ENCODE assay signal across 10 cellular contexts in the genomic region with DNA sequence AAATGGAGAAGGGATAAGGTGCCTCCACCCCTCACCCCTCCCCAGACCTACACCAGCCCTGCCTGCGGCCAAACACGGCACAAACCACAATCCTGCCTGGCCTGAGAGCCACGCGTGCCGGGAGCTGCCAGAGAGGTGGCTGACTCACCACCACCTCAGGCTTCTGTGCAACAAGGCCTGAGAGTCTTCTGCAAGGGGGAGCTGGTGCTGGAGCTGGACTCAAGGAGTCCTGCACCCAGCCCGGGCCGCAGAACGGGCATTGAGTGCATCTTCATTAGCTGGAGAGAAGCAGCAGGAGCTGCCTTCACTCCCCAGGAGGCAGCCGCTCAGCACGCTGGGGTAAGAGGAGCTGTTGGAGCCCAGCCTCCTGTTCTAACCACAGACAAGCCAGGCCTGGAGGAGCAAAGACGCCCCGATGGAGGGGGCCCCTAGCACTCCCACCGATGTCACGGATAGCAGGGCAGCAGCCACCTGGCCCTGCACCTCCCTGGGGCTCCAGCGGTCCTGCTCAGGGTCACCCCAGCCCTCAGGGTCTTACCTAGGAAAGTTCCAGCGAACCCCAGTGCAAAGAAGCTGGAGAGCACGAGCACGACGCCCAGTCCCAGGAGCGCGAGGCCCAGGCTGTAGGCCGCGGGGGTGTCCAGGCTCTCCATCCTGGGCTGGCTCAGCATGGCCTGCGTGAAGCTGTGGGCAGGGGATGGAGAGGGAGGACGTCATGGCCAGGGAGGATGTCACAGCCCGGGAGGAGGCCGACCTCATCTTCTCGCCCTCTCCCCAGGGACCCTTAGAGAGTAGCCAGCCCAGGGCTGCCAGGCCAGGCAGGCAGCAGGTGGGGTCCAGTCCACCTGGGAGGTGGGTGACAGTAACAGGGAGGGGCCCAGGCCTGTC. TPM values are rescaled to one million over a fixed set of nuclear protein-coding genes. Genes with fewer than 3 reads are reported as not detected.
A peak's percentile ranks its signal among the peaks of the same experiment; 100 is the strongest.
DNase-seq lines count a peak whose midpoint lies in the region; ATAC-seq and TF ChIP-seq lines count a peak whose summit lies in the region.
"Had no signal": no experiment of that assay in that cellular context is flagged by ENCODE, and none has a peak within 500 bp of the region (broad histone marks: within the 10 kb centered on the region; RNA-seq: fewer than 3 reads in every experiment).

No MANE protein-coding gene starts in this region.

- DNase-seq in MG63 (peak; percentile 96), breast epithelium (ENCODE audit: low spot score in 2 of 2) (peak; percentile 73 to 82), mesenchymal stem cell (peak; percentile 91), NCI-H2171 (lab: John Stamatoyannopoulos, UW) (no peak), NCI-H82 treated with DMSO at 0.1 percent for 48 hours (lab: John Stamatoyannopoulos, UW; ENCODE audit: unreplicated experiment) (no peak), NCI-H1417 treated with DMSO at 0.1 percent for 48 hours (lab: John Stamatoyannopoulos, UW) (no peak)
- DNase-seq: naive B cell, RPMI8226 had no signal

- no peak overlapping the region for H3K14ac ChIP-seq in mesenchymal stem cell (ENCODE audit: low read length in 2 of 2)

- ATAC-seq in HG02678 (IDR thresholded peaks at IDR 0.05; ENCODE audit: unreplicated experiment), result no peak

- no peak overlapping the region for H2AK5ac ChIP-seq in mesenchymal stem cell (ENCODE audit: low read length, severe bottlenecking)

- H3K18ac ChIP-seq in mesenchymal stem cell (ENCODE audit: low read depth in 1 of 2, low read length in 2 of 2), result no peak overlapping the region

- no peak overlapping the region for H2BK15ac ChIP-seq in mesenchymal stem cell (ENCODE audit: low read depth, poor library complexity, severe bottlenecking)

- H2BK12ac ChIP-seq in mesenchymal stem cell (ENCODE audit: low read length in 2 of 2), result no peak overlapping the region

- TF ChIP-seq CTCF in breast epithelium (IDR thresholded peaks at IDR 0.05), result no peak

- H4K8ac ChIP-seq in mesenchymal stem cell (ENCODE audit: low read length), result no peak overlapping the region

- no peaks in the 10 kb centered on the region for H3K79me1 ChIP-seq in mesenchymal stem cell (replicated peaks; ENCODE audit: low read length, poor library complexity, severe bottlenecking)

- H3K4me2 ChIP-seq in BLaER1, result peak overlapping the region; percentile 81
- H3K4me2 ChIP-seq in mesenchymal stem cell (ENCODE audit: low read length, poor library complexity, severe bottlenecking), result no peak overlapping the region

- H3K27me3 ChIP-seq in BLaER1, result no peaks in the 10 kb centered on the region
- H3K27me3 ChIP-seq in MG63, result no peaks in the 10 kb centered on the region
- H3K27me3 ChIP-seq in breast epithelium, result no peaks in the 10 kb centered on the region
- H3K27me3 ChIP-seq in mesenchymal stem cell (ENCODE audit: control insufficient read depth in 1 of 2, insufficient read depth in 1 of 2, low read length in 2 of 2), result peaks cover 0 to 21% of the 10 kb centered on the region in 2 experiments

- no peak overlapping the region for H2BK5ac ChIP-seq in mesenchymal stem cell (ENCODE audit: low read depth, low read length, poor library complexity, severe bottlenecking)

- H3K4ac ChIP-seq in mesenchymal stem cell (ENCODE audit: low read depth in 1 of 2, low read length in 2 of 2), result no peak overlapping the region

- no peak overlapping the region for H3K23ac ChIP-seq in mesenchymal stem cell (ENCODE audit: low read length in 2 of 2)

- intact Hi-C loops in breast epithelium (cut with DNase I; ENCODE audit: low total_unique reads), result no loop called here

- no peaks in the 10 kb centered on the region for H4K20me1 ChIP-seq in BLaER1

- H3K4me3 ChIP-seq in BLaER1, result no peak overlapping the region
- no peak overlapping the region for H3K4me3 ChIP-seq in MG63
- H3K4me3 ChIP-seq in breast epithelium, result no peak overlapping the region
- H3K4me3 ChIP-seq in mesenchymal stem cell (ENCODE audit: insufficient read depth in 1 of 2, low read depth in 1 of 2, low read length in 2 of 2), result no peak overlapping the region

- H3K9me3 ChIP-seq in BLaER1, result no peaks in the 10 kb centered on the region
- H3K9me3 ChIP-seq in MG63, result no peaks in the 10 kb centered on the region
- no peaks in the 10 kb centered on the region for H3K9me3 ChIP-seq in breast epithelium
- H3K9me3 ChIP-seq in mesenchymal stem cell (ENCODE audit: control insufficient read depth, low read length), result no peaks in the 10 kb centered on the region

- peak overlapping the region; percentile 63 for H4K91ac ChIP-seq in mesenchymal stem cell (ENCODE audit: low read length)

- H2AFZ ChIP-seq in mesenchymal stem cell (ENCODE audit: low read depth, low read length), result no peak overlapping the region

- no peak for TF ChIP-seq POLR2A in breast epithelium (IDR thresholded peaks at IDR 0.05)

- H3K27ac ChIP-seq in BLaER1 (peak overlapping the region; percentile 60), breast epithelium (peak overlapping the region in 1 of 2 donors; percentile 25), mesenchymal stem cell (ENCODE audit: low read length, poor library complexity, severe bottlenecking) (no peak overlapping the region)

- H3K36me3 ChIP-seq in BLaER1, result no peaks in the 10 kb centered on the region
- H3K36me3 ChIP-seq in MG63, result no peaks in the 10 kb centered on the region
- H3K36me3 ChIP-seq in breast epithelium, result no peaks in the 10 kb centered on the region
- H3K36me3 ChIP-seq in mesenchymal stem cell (ENCODE audit: control insufficient read depth in 1 of 2, insufficient read depth in 2 of 2, low read depth in 1 of 2, low read length in 2 of 2), result peaks cover 0 to 3% of the 10 kb centered on the region in 2 experiments

- H3K9ac ChIP-seq in BLaER1 (0 out of 2 replicates have a peak overlapping the region, but pooled peaks have one; percentile 20), mesenchymal stem cell (ENCODE audit: low read length) (peak overlapping the region; percentile 32)

- H3K4me1 ChIP-seq in BLaER1, result peaks cover 100% of the 10 kb centered on the region
- H3K4me1 ChIP-seq in breast epithelium, result peaks cover 0 to 13% of the 10 kb centered on the region in 2 donors
- H3K4me1 ChIP-seq in mesenchymal stem cell (ENCODE audit: control insufficient read depth, insufficient read depth, low read depth, low read length), result peaks cover 50% of the 10 kb centered on the region

- no peak overlapping the region for H2BK120ac ChIP-seq in mesenchymal stem cell (ENCODE audit: low read depth, low read length)

- WGBS in mesenchymal stem cell, result 73% methylated on average over 28 of the region's 28 CpGs

RNA-seq across cellular contexts. Expression of a gene that starts 16.0 kb away (rescaled TPM):
- 0.67 and 5.6 TPM in 2 replicates for total RNA-seq in MG63 (2014; rRNA removed; shearing (Covaris generic); ENCODE audit: low replicate concordance)
- total RNA-seq in breast epithelium, result 100 to 1,000 TPM in 1 of 3 donors, 10 to 100 TPM in 2; 64.0 to 140 (median 75.0) TPM
- 0.21 TPM for polyA plus RNA-seq in mesenchymal stem cell (2013, experiment 1 of 2)
- polyA plus RNA-seq in mesenchymal stem cell (2013, experiment 2 of 2), result 0.15 TPM

RNA-seq across cellular contexts. Expression of a gene that starts 35.4 kb away (rescaled TPM):
- total RNA-seq in MG63 (2014; rRNA removed; shearing (Covaris generic); ENCODE audit: low replicate concordance), result 7.0 and 13.3 TPM in 2 replicates
- 10 to 100 TPM; 13.4 to 22.5 (median 20.0) TPM for total RNA-seq in breast epithelium
- polyA plus RNA-seq in mesenchymal stem cell (2013, experiment 1 of 2), result 6.1 TPM
- 6.3 TPM for polyA plus RNA-seq in mesenchymal stem cell (2013, experiment 2 of 2)

Comparison
In these comparisons a context has a peak if more than half of its experiments do, and no peak if none do; other contexts are left out.
1. DNase-seq: peak in MG63 (single experiment), breast epithelium (2 of 2) and mesenchymal stem cell (single experiment); none in NCI-H2171 (single experiment), NCI-H82 treated with DMSO at 0.1 percent for 48 hours (single experiment) and NCI-H1417 treated with DMSO at 0.1 percent for 48 hours (single experiment).